14 cellular contexts compared by ENCODE assay signal in the genomic region with DNA sequence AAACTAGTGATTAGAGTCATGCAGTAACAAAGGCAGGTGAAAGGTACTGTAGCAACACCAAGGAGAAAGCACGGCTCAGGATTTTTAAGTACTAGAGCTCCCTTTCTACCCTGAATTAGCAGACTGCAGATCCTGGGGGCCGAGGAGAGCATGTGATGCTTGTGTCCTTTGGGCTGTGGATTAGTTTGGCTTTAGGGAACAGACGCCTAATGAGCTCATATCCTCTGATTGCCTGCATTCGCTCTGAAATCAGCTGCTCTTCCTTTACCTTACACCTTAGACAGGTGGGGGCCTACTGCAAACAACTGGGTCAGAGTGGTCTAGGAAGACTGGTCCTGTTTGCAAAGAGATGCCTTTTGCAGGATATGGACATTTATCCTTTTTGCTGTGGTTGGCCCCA.
"Had no signal": no experiment of that assay in that cellular context is flagged by ENCODE, and none has a peak within 500 bp of the region (broad histone marks: within the 10 kb centered on the region; RNA-seq: fewer than 3 reads in every experiment).

No MANE protein-coding gene starts in this region.

- H3K36me3 ChIP-seq: uterus had no signal

- H3K4me3 ChIP-seq: left lung, thyroid gland, uterus had no signal

- H3K27me3 Mint-ChIP-seq: activated CD4-positive, alpha-beta T cell treated with anti-CD3 and anti-CD28 coated beads, Interleukin-2, amount 10 ng/mL, durations not matched to agents 24 days and 14 days; activated naive CD4-positive, alpha-beta T cell treated with anti-CD3 and anti-CD28 coated beads, Interleukin-2, amount 10 ng/mL, durations not matched to agents 7 days and 5 days; memory B cell had no signal

- H3K9me3 ChIP-seq: left lung, thyroid gland, uterus had no signal

- H3K9me3 Mint-ChIP-seq: activated CD4-positive, alpha-beta T cell treated with anti-CD3 and anti-CD28 coated beads, Interleukin-2, amount 10 ng/mL, durations not matched to agents 24 days and 14 days; activated naive CD4-positive, alpha-beta T cell treated with anti-CD3 and anti-CD28 coated beads, Interleukin-2, amount 10 ng/mL, durations not matched to agents 7 days and 5 days; activated T-helper 1 cell treated with anti-CD3 and anti-CD28 coated beads, Interleukin-12 subunit alpha, Interleukin-12 subunit beta, Interleukin-2, Interleukin-4 antibody, amounts not matched to agents 30 ng/mL and 10 ng/mL and 1 ng/mL, durations not matched to agents 14 hours and 24 hours and 36 hours; memory B cell; T-helper 1 cell treated with Interleukin-12 subunit alpha and Interleukin-12 subunit beta and Interleukin-4 antibody, amounts not matched to agents 30 μg/mL and 1 μg/mL, for 36 hours; WTC11 had no signal

- H3K4me1 ChIP-seq: uterus had no signal

- H3K27me3 ChIP-seq: thyroid gland, uterus had no signal

- DNase-seq: activated CD4-positive, alpha-beta T cell treated with anti-CD3 and anti-CD28 coated beads, Interleukin-2, amount 10 ng/mL, durations not matched to agents 24 days and 14 days; activated naive CD4-positive, alpha-beta T cell treated with anti-CD3 and anti-CD28 coated beads, Interleukin-2, amount 10 ng/mL, durations not matched to agents 7 days and 5 days; amniotic stem cell; foreskin melanocyte; islet precursor cell; left lung; right cardiac atrium; small intestine; thyroid gland; uterus had no signal

- H3K27ac Mint-ChIP-seq: activated CD4-positive, alpha-beta T cell treated with anti-CD3 and anti-CD28 coated beads, Interleukin-2, amount 10 ng/mL, durations not matched to agents 24 days and 14 days; activated naive CD4-positive, alpha-beta T cell treated with anti-CD3 and anti-CD28 coated beads, Interleukin-2, amount 10 ng/mL, durations not matched to agents 7 days and 5 days; activated T-helper 1 cell treated with anti-CD3 and anti-CD28 coated beads, Interleukin-12 subunit alpha, Interleukin-12 subunit beta, Interleukin-2, Interleukin-4 antibody, amounts not matched to agents 30 ng/mL and 10 ng/mL and 1 ng/mL, durations not matched to agents 14 hours and 24 hours and 36 hours; memory B cell; T-helper 1 cell treated with Interleukin-12 subunit alpha and Interleukin-12 subunit beta and Interleukin-4 antibody, amounts not matched to agents 30 μg/mL and 1 μg/mL, for 36 hours; WTC11 had no signal

- H3K27ac ChIP-seq: left lung, thyroid gland, uterus had no signal

- FAIRE-seq: small intestine had no signal
